Comparison of ENCODE assay signal across 8 cellular contexts in the genomic region with DNA sequence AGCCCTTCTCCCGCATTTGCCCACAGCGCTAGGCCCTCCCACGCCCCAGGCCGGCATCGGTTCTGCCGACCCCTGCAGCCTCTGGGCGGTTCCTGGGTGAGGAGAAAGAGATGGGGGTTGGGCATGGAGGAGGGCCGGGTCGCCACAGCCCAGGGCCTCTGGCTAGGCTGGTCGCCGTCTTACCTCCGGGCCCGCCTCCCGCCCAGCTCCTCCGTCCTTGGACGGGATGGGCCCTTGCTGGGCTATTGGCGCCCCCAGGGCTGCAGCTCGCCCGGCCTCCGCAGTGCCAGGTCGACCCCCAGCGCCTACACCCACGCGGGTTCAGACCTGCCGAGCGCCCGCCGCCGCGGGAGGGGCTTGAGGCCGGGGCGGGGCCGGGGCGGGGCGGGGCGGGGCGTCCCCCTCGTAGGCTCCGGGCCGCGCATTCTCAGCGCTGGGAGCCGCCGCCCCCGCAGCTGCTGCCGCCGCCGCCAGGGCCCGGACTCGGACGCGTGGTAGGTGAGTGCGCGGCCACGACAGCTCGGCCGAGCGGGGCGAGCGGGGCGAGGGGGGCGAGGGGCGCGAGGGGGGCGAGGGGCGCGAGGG. TPM values are rescaled to one million over a fixed set of nuclear protein-coding genes. Genes with fewer than 3 reads are reported as not detected.
DNase-seq lines count a peak whose midpoint lies in the region; ATAC-seq and FAIRE-seq lines count a peak whose summit lies in the region.

CD151 (plus strand) TSS at position 424 of the 585 bp plus-strand sequence. CDS start 3,118 bp downstream, outside the sequence.

- no peak within 1 kb of the TSS for H3K27ac Mint-ChIP-seq in activated T-helper 2 cell treated with anti-CD3 and anti-CD28 coated beads, Interferon-gamma antibody, Interleukin-2, Interleukin-4, amounts not matched to agents 10 μg/mL and 5 μg/mL and 100 μg/mL, durations not matched to agents 14 hours and 24 hours and 36 hours

- no peak within 1 kb of the TSS for H2AFZ ChIP-seq in neuron (ENCODE audit: low read depth, low read length)

- H3K9me3 Mint-ChIP-seq in activated T-helper 2 cell treated with anti-CD3 and anti-CD28 coated beads, Interferon-gamma antibody, Interleukin-2, Interleukin-4, amounts not matched to agents 10 μg/mL and 5 μg/mL and 100 μg/mL, durations not matched to agents 14 hours and 24 hours and 36 hours = no peaks in the 10 kb centered on the region

- H3K36me3 Mint-ChIP-seq in activated T-helper 2 cell treated with anti-CD3 and anti-CD28 coated beads, Interferon-gamma antibody, Interleukin-2, Interleukin-4, amounts not matched to agents 10 μg/mL and 5 μg/mL and 100 μg/mL, durations not matched to agents 14 hours and 24 hours and 36 hours (ENCODE audit: low read depth) = peaks cover 4% of the 10 kb centered on the region

- no peaks in the 10 kb centered on the region for H3K9me3 ChIP-seq in neuron (ENCODE audit: low read length)

- peak within 1 kb of the TSS; percentile 64 for H3K4me3 ChIP-seq in neuron (ENCODE audit: low read length)

- H3K27me3 ChIP-seq in neuron (ENCODE audit: insufficient read depth, low read length) = peaks cover 7% of the 10 kb centered on the region

- ATAC-seq in GM21825 (IDR thresholded peaks at IDR 0.05; ENCODE audit: unreplicated experiment) (peak; percentile 36), HG03139 (IDR thresholded peaks at IDR 0.05; ENCODE audit: unreplicated experiment) (no peak)

- intact Hi-C loops in activated T-helper 2 cell treated with anti-CD3 and anti-CD28 coated beads, Interferon-gamma antibody, Interleukin-2, Interleukin-4, amounts not matched to agents 10 μg/mL and 5 μg/mL and 100 μg/mL, durations not matched to agents 14 hours and 24 hours and 36 hours (cut with micrococcal nuclease) = loop anchor here (1.0 kb wide), 1 partner anchor 10 kb away; the partner anchor contains the start of genes POLR2L and TSPAN4

- DNase-seq in D341Med (ENCODE audit: low spot score) (peak; percentile 84), NCI-H526 treated with DMSO at 0.1 percent for 48 hours (lab: John Stamatoyannopoulos, UW) (peak; percentile 42), frontal cortex (ENCODE audit: low spot score in 2 of 2) (peak in 1 of 2 donors; percentile 66)
- DNase-seq in activated T-helper 2 cell treated with anti-CD3 and anti-CD28 coated beads, Interferon-gamma antibody, Interleukin-2, Interleukin-4, amounts not matched to agents 10 μg/mL and 5 μg/mL and 100 μg/mL, durations not matched to agents 14 hours and 24 hours and 36 hours (ENCODE audit: low spot score) = no peak
- DNase-seq in stimulated activated naive CD4-positive, alpha-beta T cell treated with Interleukin-2 at 50 U/mL for 16 hours (lab: John Stamatoyannopoulos, UW) = no peak

- peaks cover 63% of the 10 kb centered on the region for H3K4me1 ChIP-seq in neuron (ENCODE audit: insufficient read depth, low read length)

- peaks cover 13% of the 10 kb centered on the region for H3K4me1 Mint-ChIP-seq in activated T-helper 2 cell treated with anti-CD3 and anti-CD28 coated beads, Interferon-gamma antibody, Interleukin-2, Interleukin-4, amounts not matched to agents 10 μg/mL and 5 μg/mL and 100 μg/mL, durations not matched to agents 14 hours and 24 hours and 36 hours (ENCODE audit: low read depth)

- no peak for FAIRE-seq in frontal cortex (lab: Jason Lieb, UNC)

- peaks cover 30% of the 10 kb centered on the region for H3K27me3 Mint-ChIP-seq in activated T-helper 2 cell treated with anti-CD3 and anti-CD28 coated beads, Interferon-gamma antibody, Interleukin-2, Interleukin-4, amounts not matched to agents 10 μg/mL and 5 μg/mL and 100 μg/mL, durations not matched to agents 14 hours and 24 hours and 36 hours (ENCODE audit: low read depth)

- peaks cover 17% of the 10 kb centered on the region for H3K36me3 ChIP-seq in neuron (ENCODE audit: insufficient read depth, low read length)

- H3K4me3 Mint-ChIP-seq in activated T-helper 2 cell treated with anti-CD3 and anti-CD28 coated beads, Interferon-gamma antibody, Interleukin-2, Interleukin-4, amounts not matched to agents 10 μg/mL and 5 μg/mL and 100 μg/mL, durations not matched to agents 14 hours and 24 hours and 36 hours (ENCODE audit: low read depth) = peak within 1 kb of the TSS; percentile 68

RNA-seq across cellular contexts. Expression of gene CD151, which starts in this region (rescaled TPM):
- 95.7 and 106 TPM in 2 replicates for total RNA-seq in activated T-helper 2 cell treated with anti-CD3 and anti-CD28 coated beads, Interferon-gamma antibody, Interleukin-2, Interleukin-4, amounts not matched to agents 10 μg/mL and 5 μg/mL and 100 μg/mL, durations not matched to agents 14 hours and 24 hours and 36 hours
- total RNA-seq in frontal cortex = 34.6 TPM

Comparison
In these comparisons a context has a peak if more than half of its experiments do, and no peak if none do; other contexts are left out.
1. DNase-seq: peak in D341Med (single experiment) and NCI-H526 treated with DMSO at 0.1 percent for 48 hours (single experiment); none in activated T-helper 2 cell treated with anti-CD3 and anti-CD28 coated beads, Interferon-gamma antibody, Interleukin-2, Interleukin-4, amounts not matched to agents 10 μg/mL and 5 μg/mL and 100 μg/mL, durations not matched to agents 14 hours and 24 hours and 36 hours (single experiment) and stimulated activated naive CD4-positive, alpha-beta T cell treated with Interleukin-2 at 50 U/mL for 16 hours (single experiment).